In genomic region chr3:185233328-185233727, GRCh38 we compare ENCODE assay signal across 33 cellular contexts.
"Had no signal": no experiment of that assay in that cellular context is flagged by ENCODE, and none has a peak within 500 bp of the region (broad histone marks: within the 10 kb centered on the region; RNA-seq: fewer than 3 reads in every experiment).

No MANE protein-coding gene starts in this region.

- H3K9me3 ChIP-seq: body of pancreas had no signal

- FAIRE-seq: astrocyte, bronchial epithelial cell had no signal

- H3K36me3 ChIP-seq: adrenal gland, brain microvascular endothelial cell, breast epithelium, cardiac muscle cell had no signal

- DNase-seq: activated effector memory CD4-positive, alpha-beta T cell treated with anti-CD3 and anti-CD28 coated beads, Interleukin-2, amount 50 U/mL, for 16 hours; activated effector memory CD4-positive, alpha-beta T cell treated with Interleukin-2 at 50 U/mL for 16 hours; activated gamma-delta T cell; activated gamma-delta T cell treated with Interleukin-2 at 50 U/mL for 16 hours; activated naive CD4-positive, alpha-beta T cell; activated naive CD4-positive, alpha-beta T cell treated with anti-CD3 and anti-CD28 coated beads for 36 hours; activated naive CD4-positive, alpha-beta T cell treated with anti-CD3 and anti-CD28 coated beads, Interleukin-2, amount 10 ng/mL, durations not matched to agents 7 days and 5 days; activated naive CD4-positive, alpha-beta T cell treated with anti-CD3 and anti-CD28 coated beads, Interleukin-2, amount 50 U/mL, for 16 hours; activated naive CD4-positive, alpha-beta T cell treated with Interleukin-2 at 50 U/mL for 16 hours; activated naive CD8-positive, alpha-beta T cell treated with anti-CD3 and anti-CD28 coated beads for 36 hours; activated naive CD8-positive, alpha-beta T cell treated with anti-CD3 and anti-CD28 coated beads, Interleukin-2, amount 10 ng/mL, durations not matched to agents 7 days and 5 days; activated naive CD8-positive, alpha-beta T cell treated with anti-CD3 and anti-CD28 coated beads, Interleukin-2, amount 50 U/mL, for 24 hours; activated T-cell treated with anti-CD3 and anti-CD28 coated beads, Interleukin-2, amount 50 U/mL, for 24 hours; activated T-cell treated with anti-CD3 and anti-CD28 coated beads, Interleukin-2, amount 50 U/mL, for 4 hours; activated T-cell treated with anti-CD3 and anti-CD28 coated beads, Interleukin-2, amount 50 U/mL, for 48 hours; activated T-cell treated with anti-CD3 and anti-CD28 coated beads, Interleukin-2, amount 50 U/mL, for 72 hours; adrenal gland; amniotic stem cell; amygdala; anterior cingulate cortex; aorta; body of pancreas; brain microvascular endothelial cell; caudate nucleus; central memory CD4-positive, alpha-beta T cell; cerebellar nuclear complex had no signal

- H3K27ac ChIP-seq: adrenal gland, ascending aorta, body of pancreas, brain microvascular endothelial cell, breast epithelium, cardiac muscle cell had no signal

- H3K4me1 ChIP-seq: adrenal gland, ascending aorta, body of pancreas, breast epithelium had no signal

- H3K27me3 ChIP-seq: adrenal gland, ascending aorta, body of pancreas, brain microvascular endothelial cell, breast epithelium, cardiac muscle cell had no signal

- ATAC-seq: activated naive CD4-positive, alpha-beta T cell treated with anti-CD3 and anti-CD28 coated beads, Interleukin-2, amount 50 U/mL, for 72 hours; activated naive CD8-positive, alpha-beta T cell treated with anti-CD3 and anti-CD28 coated beads, Interleukin-2, amount 50 U/mL, for 24 hours; activated T-cell treated with anti-CD3 and anti-CD28 coated beads, Interleukin-2, amount 50 U/mL, for 4 hours; activated T-cell treated with anti-CD3 and anti-CD28 coated beads, Interleukin-2, amount 50 U/mL, for 72 hours; activated T-helper 17 cell treated with anti-CD3 and anti-CD28 coated beads, Interleukin-2, amount 50 U/mL, for 72 hours; body of pancreas had no signal

- H3K4me3 ChIP-seq: adrenal gland, ascending aorta, body of pancreas, breast epithelium, cardiac muscle cell had no signal
